1 cellular context compared by ENCODE assay signal in the genomic region with DNA sequence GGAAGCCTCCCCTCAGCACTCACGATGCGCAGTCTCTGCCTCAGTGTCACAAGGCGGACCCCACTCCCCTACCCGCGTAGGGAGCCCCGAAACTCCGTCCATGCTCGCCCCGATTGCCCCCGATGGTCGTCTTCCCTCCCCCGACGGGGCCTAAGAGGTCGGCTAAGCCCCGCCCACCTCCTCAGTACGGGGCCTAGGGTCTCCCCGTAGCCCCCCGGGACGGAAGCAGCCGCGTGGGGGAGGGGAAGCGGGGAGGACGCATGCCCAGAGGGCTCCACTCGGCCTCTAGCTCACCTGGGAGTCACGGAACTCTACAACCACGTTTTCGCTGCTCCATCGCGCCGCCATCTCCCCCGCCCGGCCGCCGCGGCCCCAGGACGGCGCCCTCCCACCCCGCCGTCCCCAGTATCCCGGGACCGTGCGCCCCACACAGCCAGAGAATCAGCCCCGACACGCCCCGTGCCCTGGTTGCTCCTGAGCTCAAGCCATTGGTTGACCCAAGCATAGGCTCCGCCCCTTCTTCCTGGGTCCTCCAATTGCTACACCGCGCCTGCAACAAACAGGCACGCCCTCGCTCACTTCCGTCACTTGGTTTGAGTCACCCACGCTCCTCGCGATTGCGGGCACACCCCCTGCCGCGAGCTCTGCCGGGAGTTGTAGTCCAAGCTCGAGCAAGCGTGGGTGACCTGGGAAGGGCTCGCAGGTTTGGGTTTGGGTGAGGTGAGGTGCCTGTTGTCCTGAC.
TF ChIP-seq lines count a peak whose summit lies in the region.

A gene with protein sequence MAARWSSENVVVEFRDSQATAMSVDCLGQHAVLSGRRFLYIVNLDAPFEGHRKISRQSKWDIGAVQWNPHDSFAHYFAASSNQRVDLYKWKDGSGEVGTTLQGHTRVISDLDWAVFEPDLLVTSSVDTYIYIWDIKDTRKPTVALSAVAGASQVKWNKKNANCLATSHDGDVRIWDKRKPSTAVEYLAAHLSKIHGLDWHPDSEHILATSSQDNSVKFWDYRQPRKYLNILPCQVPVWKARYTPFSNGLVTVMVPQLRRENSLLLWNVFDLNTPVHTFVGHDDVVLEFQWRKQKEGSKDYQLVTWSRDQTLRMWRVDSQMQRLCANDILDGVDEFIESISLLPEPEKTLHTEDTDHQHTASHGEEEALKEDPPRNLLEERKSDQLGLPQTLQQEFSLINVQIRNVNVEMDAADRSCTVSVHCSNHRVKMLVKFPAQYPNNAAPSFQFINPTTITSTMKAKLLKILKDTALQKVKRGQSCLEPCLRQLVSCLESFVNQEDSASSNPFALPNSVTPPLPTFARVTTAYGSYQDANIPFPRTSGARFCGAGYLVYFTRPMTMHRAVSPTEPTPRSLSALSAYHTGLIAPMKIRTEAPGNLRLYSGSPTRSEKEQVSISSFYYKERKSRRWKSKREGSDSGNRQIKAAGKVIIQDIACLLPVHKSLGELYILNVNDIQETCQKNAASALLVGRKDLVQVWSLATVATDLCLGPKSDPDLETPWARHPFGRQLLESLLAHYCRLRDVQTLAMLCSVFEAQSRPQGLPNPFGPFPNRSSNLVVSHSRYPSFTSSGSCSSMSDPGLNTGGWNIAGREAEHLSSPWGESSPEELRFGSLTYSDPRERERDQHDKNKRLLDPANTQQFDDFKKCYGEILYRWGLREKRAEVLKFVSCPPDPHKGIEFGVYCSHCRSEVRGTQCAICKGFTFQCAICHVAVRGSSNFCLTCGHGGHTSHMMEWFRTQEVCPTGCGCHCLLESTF (minus strand): TSS at position 454 of the 742 bp plus-strand sequence. CDS start 106 bp downstream, at position 348.

TF ChIP-seq in K562, 482 proteins besides CTCF, POLR2A, EP300 and RAD21 (continued from another document and continues in another):
- TF ChIP-seq NCOA1 (IDR thresholded peaks at IDR 0.05; ENCODE audit: low read depth) (no peak), DPF2 (IDR thresholded peaks at IDR 0.05) (no peak), CHD4 (IDR thresholded peaks at IDR 0.05; ENCODE audit: insufficient read depth, insufficient replicate concordance, low read depth, low read length, poor library complexity, severe bottlenecking) (no peak), ZNF717 (CRISPR knock-in tag; IDR thresholded peaks at IDR 0.05) (no peak), ZNF766 (CRISPR knock-in tag; conservative IDR thresholded peaks at IDR 0.05) (no peak), ZNF232 (CRISPR knock-in tag; IDR thresholded peaks at IDR 0.05) (no peak), SAFB (IDR thresholded peaks at IDR 0.05; ENCODE audit: borderline replicate concordance, low read depth, low read length) (peak; percentile 16; the same call in 1 of the 2 replicates), MTA2 (IDR thresholded peaks at IDR 0.05; ENCODE audit: low read depth) (no peak), TCF7L2 (IDR thresholded peaks at IDR 0.05; ENCODE audit: low read depth, low read length) (no peak), MCM7 (IDR thresholded peaks at IDR 0.05) (no peak), JUND (IDR thresholded peaks at IDR 0.05; ENCODE audit: borderline replicate concordance, low read depth, low read length) (peak; percentile 80; the same call in 1 of the 2 replicates), JUND (tag; IDR thresholded peaks at IDR 0.05; ENCODE audit: borderline replicate concordance, low read depth, low read length) (peak; percentile 54; the same call in 1 of the 3 replicates), NR4A1 (CRISPR knock-in tag; IDR thresholded peaks at IDR 0.05) (no peak), NR4A1 (tag; IDR thresholded peaks at IDR 0.05) (no peak), RBM14 (IDR thresholded peaks at IDR 0.05; ENCODE audit: borderline replicate concordance, insufficient read depth, low read depth, low read length) (no peak), SREBF1 (IDR thresholded peaks at IDR 0.05; ENCODE audit: borderline replicate concordance, low read depth, low read length) (no peak), EZH2 (IDR thresholded peaks at IDR 0.05; ENCODE audit: borderline replicate concordance, low read depth, low read length) (no peak), MIER1 (IDR thresholded peaks at IDR 0.05; ENCODE audit: low read depth) (no peak), ATF7 (IDR thresholded peaks at IDR 0.05) (peak; percentile 92), SMARCE1 (IDR thresholded peaks at IDR 0.05) (no peak), ZNF668 (CRISPR knock-in tag; IDR thresholded peaks at IDR 0.05) (no peak), HCFC1 (IDR thresholded peaks at IDR 0.05; ENCODE audit: low read depth, low read length) (peak; percentile 94), TAF15 (IDR thresholded peaks at IDR 0.05; ENCODE audit: low read depth, low read length) (no peak), RBBP5 (IDR thresholded peaks at IDR 0.05; ENCODE audit: borderline replicate concordance, insufficient read depth, low read length, poor library complexity, severe bottlenecking) (peak; percentile 69), ZNF778 (CRISPR knock-in tag; IDR thresholded peaks at IDR 0.05) (no peak), CSDE1 (IDR thresholded peaks at IDR 0.05) (no peak), RAD51 (IDR thresholded peaks at IDR 0.05; ENCODE audit: borderline replicate concordance, low read depth) (no peak), FOXJ3 (CRISPR knock-in tag; IDR thresholded peaks at IDR 0.05) (no peak), ZEB2 (IDR thresholded peaks at IDR 0.05) (no peak), PCBP2 (IDR thresholded peaks at IDR 0.05; ENCODE audit: low read depth, low read length, poor library complexity, severe bottlenecking) (no peak), SMARCB1 (IDR thresholded peaks at IDR 0.05; ENCODE audit: insufficient read length, low read depth) (no peak), ETV1 (tag; conservative IDR thresholded peaks at IDR 0.05; ENCODE audit: low read depth) (no peak), BRD4 (IDR thresholded peaks at IDR 0.05) (no peak), TEAD1 (CRISPR knock-in tag; IDR thresholded peaks at IDR 0.05) (peak in 1 of 2 experiments; percentile 42; a peak in 1 of 4 replicates), SIN3A (IDR thresholded peaks at IDR 0.05; ENCODE audit: borderline replicate concordance in 2 of 2, control insufficient read depth in 1 of 2, low read depth in 2 of 2, low read length in 2 of 2) (no peak; a peak in 2 of 4 replicates), CHCHD3 (CRISPR knock-in tag; IDR thresholded peaks at IDR 0.05) (no peak), FOXK2 (conservative IDR thresholded peaks at IDR 0.05 in 1 of 2, IDR thresholded peaks at IDR 0.05 in 1 of 2; ENCODE audit: low read depth in 2 of 2) (peak; percentile 65 to 89; a peak in 3 of 4 replicates), ZNF134 (CRISPR knock-in tag; conservative IDR thresholded peaks at IDR 0.05) (no peak), ILK (tag; IDR thresholded peaks at IDR 0.05; ENCODE audit: borderline replicate concordance, low read depth) (no peak), ZBTB12 (CRISPR knock-in tag; IDR thresholded peaks at IDR 0.05) (no peak), ZNF695 (CRISPR knock-in tag; IDR thresholded peaks at IDR 0.05) (no peak)
- TF ChIP-seq, protein P1, sequence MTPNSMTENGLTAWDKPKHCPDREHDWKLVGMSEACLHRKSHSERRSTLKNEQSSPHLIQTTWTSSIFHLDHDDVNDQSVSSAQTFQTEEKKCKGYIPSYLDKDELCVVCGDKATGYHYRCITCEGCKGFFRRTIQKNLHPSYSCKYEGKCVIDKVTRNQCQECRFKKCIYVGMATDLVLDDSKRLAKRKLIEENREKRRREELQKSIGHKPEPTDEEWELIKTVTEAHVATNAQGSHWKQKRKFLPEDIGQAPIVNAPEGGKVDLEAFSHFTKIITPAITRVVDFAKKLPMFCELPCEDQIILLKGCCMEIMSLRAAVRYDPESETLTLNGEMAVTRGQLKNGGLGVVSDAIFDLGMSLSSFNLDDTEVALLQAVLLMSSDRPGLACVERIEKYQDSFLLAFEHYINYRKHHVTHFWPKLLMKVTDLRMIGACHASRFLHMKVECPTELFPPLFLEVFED (CRISPR knock-in tag; conservative IDR thresholded peaks at IDR 0.05) = no peak
- TF ChIP-seq, protein P2, sequence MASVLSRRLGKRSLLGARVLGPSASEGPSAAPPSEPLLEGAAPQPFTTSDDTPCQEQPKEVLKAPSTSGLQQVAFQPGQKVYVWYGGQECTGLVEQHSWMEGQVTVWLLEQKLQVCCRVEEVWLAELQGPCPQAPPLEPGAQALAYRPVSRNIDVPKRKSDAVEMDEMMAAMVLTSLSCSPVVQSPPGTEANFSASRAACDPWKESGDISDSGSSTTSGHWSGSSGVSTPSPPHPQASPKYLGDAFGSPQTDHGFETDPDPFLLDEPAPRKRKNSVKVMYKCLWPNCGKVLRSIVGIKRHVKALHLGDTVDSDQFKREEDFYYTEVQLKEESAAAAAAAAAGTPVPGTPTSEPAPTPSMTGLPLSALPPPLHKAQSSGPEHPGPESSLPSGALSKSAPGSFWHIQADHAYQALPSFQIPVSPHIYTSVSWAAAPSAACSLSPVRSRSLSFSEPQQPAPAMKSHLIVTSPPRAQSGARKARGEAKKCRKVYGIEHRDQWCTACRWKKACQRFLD (CRISPR knock-in tag; IDR thresholded peaks at IDR 0.05) = no peak
- TF ChIP-seq, protein P3, sequence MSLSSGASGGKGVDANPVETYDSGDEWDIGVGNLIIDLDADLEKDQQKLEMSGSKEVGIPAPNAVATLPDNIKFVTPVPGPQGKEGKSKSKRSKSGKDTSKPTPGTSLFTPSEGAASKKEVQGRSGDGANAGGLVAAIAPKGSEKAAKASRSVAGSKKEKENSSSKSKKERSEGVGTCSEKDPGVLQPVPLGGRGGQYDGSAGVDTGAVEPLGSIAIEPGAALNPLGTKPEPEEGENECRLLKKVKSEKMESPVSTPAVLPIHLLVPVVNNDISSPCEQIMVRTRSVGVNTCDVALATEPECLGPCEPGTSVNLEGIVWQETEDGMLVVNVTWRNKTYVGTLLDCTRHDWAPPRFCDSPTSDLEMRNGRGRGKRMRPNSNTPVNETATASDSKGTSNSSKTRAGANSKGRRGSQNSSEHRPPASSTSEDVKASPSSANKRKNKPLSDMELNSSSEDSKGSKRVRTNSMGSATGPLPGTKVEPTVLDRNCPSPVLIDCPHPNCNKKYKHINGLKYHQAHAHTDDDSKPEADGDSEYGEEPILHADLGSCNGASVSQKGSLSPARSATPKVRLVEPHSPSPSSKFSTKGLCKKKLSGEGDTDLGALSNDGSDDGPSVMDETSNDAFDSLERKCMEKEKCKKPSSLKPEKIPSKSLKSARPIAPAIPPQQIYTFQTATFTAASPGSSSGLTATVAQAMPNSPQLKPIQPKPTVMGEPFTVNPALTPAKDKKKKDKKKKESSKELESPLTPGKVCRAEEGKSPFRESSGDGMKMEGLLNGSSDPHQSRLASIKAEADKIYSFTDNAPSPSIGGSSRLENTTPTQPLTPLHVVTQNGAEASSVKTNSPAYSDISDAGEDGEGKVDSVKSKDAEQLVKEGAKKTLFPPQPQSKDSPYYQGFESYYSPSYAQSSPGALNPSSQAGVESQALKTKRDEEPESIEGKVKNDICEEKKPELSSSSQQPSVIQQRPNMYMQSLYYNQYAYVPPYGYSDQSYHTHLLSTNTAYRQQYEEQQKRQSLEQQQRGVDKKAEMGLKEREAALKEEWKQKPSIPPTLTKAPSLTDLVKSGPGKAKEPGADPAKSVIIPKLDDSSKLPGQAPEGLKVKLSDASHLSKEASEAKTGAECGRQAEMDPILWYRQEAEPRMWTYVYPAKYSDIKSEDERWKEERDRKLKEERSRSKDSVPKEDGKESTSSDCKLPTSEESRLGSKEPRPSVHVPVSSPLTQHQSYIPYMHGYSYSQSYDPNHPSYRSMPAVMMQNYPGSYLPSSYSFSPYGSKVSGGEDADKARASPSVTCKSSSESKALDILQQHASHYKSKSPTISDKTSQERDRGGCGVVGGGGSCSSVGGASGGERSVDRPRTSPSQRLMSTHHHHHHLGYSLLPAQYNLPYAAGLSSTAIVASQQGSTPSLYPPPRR (CRISPR knock-in tag; IDR thresholded peaks at IDR 0.05; ENCODE audit: borderline replicate concordance) = no peak
- TF ChIP-seq, protein P4, sequence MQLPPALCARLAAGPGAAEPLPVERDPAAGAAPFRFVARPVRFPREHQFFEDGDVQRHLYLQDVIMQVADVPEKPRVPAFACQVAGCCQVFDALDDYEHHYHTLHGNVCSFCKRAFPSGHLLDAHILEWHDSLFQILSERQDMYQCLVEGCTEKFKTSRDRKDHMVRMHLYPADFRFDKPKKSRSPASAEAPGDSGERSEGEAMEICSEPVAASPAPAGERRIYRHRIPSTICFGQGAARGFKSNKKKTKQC (CRISPR knock-in tag; IDR thresholded peaks at IDR 0.05) = peak; percentile 77; the same call in 1 of the 2 replicates
- TF ChIP-seq, protein P5, sequence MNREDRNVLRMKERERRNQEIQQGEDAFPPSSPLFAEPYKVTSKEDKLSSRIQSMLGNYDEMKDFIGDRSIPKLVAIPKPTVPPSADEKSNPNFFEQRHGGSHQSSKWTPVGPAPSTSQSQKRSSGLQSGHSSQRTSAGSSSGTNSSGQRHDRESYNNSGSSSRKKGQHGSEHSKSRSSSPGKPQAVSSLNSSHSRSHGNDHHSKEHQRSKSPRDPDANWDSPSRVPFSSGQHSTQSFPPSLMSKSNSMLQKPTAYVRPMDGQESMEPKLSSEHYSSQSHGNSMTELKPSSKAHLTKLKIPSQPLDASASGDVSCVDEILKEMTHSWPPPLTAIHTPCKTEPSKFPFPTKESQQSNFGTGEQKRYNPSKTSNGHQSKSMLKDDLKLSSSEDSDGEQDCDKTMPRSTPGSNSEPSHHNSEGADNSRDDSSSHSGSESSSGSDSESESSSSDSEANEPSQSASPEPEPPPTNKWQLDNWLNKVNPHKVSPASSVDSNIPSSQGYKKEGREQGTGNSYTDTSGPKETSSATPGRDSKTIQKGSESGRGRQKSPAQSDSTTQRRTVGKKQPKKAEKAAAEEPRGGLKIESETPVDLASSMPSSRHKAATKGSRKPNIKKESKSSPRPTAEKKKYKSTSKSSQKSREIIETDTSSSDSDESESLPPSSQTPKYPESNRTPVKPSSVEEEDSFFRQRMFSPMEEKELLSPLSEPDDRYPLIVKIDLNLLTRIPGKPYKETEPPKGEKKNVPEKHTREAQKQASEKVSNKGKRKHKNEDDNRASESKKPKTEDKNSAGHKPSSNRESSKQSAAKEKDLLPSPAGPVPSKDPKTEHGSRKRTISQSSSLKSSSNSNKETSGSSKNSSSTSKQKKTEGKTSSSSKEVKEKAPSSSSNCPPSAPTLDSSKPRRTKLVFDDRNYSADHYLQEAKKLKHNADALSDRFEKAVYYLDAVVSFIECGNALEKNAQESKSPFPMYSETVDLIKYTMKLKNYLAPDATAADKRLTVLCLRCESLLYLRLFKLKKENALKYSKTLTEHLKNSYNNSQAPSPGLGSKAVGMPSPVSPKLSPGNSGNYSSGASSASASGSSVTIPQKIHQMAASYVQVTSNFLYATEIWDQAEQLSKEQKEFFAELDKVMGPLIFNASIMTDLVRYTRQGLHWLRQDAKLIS (CRISPR knock-in tag; IDR thresholded peaks at IDR 0.05) = 0 out of 2 replicates have a peak, but pooled peaks have one; percentile 24
